In the genomic region with DNA sequence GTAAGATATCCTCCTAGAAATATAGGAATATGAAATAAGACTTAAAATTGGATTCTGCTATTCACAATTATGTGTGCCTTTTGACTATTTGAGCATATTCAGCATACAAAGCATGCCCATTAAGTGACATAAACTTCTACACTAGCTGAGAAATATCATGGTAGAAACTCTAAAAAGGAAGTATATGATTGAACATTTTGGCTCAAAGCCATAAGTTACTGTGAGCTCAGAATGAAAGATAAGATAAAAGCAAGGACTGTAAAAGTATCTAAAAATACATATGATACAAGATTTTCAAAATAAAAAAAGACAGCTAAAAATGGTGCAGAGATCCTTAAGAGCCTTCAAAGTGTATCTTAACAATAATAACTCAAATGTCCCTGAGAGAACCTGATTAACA, we compare ENCODE assay signal across 4 cellular contexts.
TF ChIP-seq lines count a peak whose summit lies in the region.

No MANE protein-coding gene starts in this region.

TF ChIP-seq in SK-N-SH, 30 proteins besides CTCF, POLR2A, EP300 and RAD21:
- 0 out of 2 replicates have a peak, but pooled peaks have one; percentile 12 for TF ChIP-seq NFIC (IDR thresholded peaks at IDR 0.05; ENCODE audit: borderline replicate concordance)
- TF ChIP-seq POLR2AphosphoS5 (IDR thresholded peaks at IDR 0.05; ENCODE audit: low read depth, low read length) = no peak
TF ChIP-seq in SK-N-SH: peak in this region for 1.

TF ChIP-seq in SK-N-SH treated with all-trans-retinoic acid at 6 μM for 48 hours, 23 proteins besides CTCF, POLR2A, EP300 and RAD21:
- no peak for TF ChIP-seq PPARA (CRISPR knock-in tag; IDR thresholded peaks at IDR 0.05; ENCODE audit: borderline replicate concordance)
- TF ChIP-seq ARNTL (CRISPR knock-in tag; IDR thresholded peaks at IDR 0.05; ENCODE audit: borderline replicate concordance, low read depth) = no peak
- TF ChIP-seq GLIS3 (CRISPR knock-in tag; IDR thresholded peaks at IDR 0.05) = no peak

TF ChIP-seq in K562, 482 proteins besides CTCF, POLR2A, EP300 and RAD21:
- TF ChIP-seq ATF4 (CRISPR knock-in tag; IDR thresholded peaks at IDR 0.05) (no peak), NFIC (IDR thresholded peaks at IDR 0.05) (peak; percentile 78)
- TF ChIP-seq, protein P1, sequence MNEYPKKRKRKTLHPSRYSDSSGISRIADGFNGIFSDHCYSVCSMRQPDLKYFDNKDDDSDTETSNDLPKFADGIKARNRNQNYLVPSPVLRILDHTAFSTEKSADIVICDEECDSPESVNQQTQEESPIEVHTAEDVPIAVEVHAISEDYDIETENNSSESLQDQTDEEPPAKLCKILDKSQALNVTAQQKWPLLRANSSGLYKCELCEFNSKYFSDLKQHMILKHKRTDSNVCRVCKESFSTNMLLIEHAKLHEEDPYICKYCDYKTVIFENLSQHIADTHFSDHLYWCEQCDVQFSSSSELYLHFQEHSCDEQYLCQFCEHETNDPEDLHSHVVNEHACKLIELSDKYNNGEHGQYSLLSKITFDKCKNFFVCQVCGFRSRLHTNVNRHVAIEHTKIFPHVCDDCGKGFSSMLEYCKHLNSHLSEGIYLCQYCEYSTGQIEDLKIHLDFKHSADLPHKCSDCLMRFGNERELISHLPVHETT (CRISPR knock-in tag; conservative IDR thresholded peaks at IDR 0.05 in 1 of 2, IDR thresholded peaks at IDR 0.05 in 1 of 2) = no peak

TF ChIP-seq in GM12891, 5 proteins besides CTCF, POLR2A, EP300 and RAD21 (continued from another document):
- TF ChIP-seq PAX5 (IDR thresholded peaks at IDR 0.05; ENCODE audit: insufficient read depth, low read length, severe bottlenecking) (no peak), TAF1 (IDR thresholded peaks at IDR 0.05; ENCODE audit: low read depth, low read length) (no peak), POLR2AphosphoS5 (IDR thresholded peaks at IDR 0.05; ENCODE audit: low read depth, low read length) (no peak)
